Comparison of ENCODE assay signal across 1 cellular context in the genomic region with DNA sequence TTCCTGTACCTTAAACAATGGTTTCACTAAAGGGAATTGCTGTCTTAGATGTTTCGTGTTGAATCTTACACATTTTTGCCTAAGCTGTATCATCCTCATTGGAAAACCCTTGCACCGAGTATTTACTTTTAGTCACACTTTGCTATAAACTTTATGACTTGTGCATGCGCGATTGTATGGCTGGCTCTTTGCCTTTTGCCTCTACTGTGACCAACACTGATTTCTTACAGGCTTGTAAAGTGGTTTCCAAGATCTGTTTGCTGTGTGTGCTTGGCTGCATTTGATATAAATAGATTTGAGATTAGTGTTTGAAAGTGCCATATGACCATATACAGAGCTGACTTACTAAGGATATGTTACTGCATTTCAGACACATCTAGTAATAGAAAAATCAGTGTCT.
A peak's percentile ranks its signal among the peaks of the same experiment; 100 is the strongest.
TF ChIP-seq lines count a peak whose summit lies in the region.

No MANE protein-coding gene starts in this region.

TF ChIP-seq in GM12878, 131 proteins besides CTCF, POLR2A, EP300 and RAD21:
- TF ChIP-seq, protein P1, sequence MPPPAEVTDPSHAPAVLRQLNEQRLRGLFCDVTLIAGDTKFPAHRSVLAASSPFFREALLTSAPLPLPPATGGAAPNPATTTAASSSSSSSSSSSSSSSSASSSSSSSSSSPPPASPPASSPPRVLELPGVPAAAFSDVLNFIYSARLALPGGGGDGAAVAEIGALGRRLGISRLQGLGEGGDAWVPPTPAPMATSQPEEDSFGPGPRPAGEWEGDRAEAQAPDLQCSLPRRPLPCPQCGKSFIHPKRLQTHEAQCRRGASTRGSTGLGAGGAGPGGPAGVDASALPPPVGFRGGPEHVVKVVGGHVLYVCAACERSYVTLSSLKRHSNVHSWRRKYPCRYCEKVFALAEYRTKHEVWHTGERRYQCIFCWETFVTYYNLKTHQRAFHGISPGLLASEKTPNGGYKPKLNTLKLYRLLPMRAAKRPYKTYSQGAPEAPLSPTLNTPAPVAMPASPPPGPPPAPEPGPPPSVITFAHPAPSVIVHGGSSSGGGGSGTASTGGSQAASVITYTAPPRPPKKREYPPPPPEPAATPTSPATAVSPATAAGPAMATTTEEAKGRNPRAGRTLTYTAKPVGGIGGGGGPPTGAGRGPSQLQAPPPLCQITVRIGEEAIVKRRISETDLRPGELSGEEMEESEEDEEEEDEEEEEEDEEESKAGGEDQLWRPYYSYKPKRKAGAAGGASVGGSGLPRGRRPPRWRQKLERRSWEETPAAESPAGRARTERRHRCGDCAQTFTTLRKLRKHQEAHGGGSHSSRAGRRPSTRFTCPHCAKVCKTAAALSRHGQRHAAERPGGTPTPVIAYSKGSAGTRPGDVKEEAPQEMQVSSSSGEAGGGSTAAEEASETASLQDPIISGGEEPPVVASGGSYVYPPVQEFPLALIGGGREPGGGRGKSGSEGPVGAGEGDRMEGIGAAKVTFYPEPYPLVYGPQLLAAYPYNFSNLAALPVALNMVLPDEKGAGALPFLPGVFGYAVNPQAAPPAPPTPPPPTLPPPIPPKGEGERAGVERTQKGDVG (CRISPR knock-in tag; IDR thresholded peaks at IDR 0.05) = no peak
- TF ChIP-seq, protein P2, sequence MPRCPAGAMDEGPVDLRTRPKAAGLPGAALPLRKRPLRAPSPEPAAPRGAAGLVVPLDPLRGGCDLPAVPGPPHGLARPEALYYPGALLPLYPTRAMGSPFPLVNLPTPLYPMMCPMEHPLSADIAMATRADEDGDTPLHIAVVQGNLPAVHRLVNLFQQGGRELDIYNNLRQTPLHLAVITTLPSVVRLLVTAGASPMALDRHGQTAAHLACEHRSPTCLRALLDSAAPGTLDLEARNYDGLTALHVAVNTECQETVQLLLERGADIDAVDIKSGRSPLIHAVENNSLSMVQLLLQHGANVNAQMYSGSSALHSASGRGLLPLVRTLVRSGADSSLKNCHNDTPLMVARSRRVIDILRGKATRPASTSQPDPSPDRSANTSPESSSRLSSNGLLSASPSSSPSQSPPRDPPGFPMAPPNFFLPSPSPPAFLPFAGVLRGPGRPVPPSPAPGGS (IDR thresholded peaks at IDR 0.05; ENCODE audit: borderline replicate concordance, insufficient read depth, low read depth, low read length, poor library complexity, severe bottlenecking) = peak; percentile 35
